Comparison of ENCODE assay signal across 8 cellular contexts in genomic region chr2:239441261-239441701, GRCh38. TPM values are rescaled to one million over a fixed set of nuclear protein-coding genes. Genes with fewer than 3 reads are reported as not detected.
DNase-seq lines count a peak whose midpoint lies in the region; ATAC-seq and TF ChIP-seq lines count a peak whose summit lies in the region.

No MANE protein-coding gene starts in this region.

- no peak for TF ChIP-seq CTCF in Loucy (conservative IDR thresholded peaks at IDR 0.05; ENCODE audit: low read length)
- TF ChIP-seq CTCF in chondrocyte (IDR thresholded peaks at IDR 0.05), result no peak

- H3K4me3 ChIP-seq in Loucy (ENCODE audit: low read length, poor library complexity, severe bottlenecking) (peak overlapping the region; percentile 60), MG63 (no peak overlapping the region)

- no peaks in the 10 kb centered on the region for H3F3A ChIP-seq in Loucy (ENCODE audit: low read depth)

- no peaks in the 10 kb centered on the region for H4K20me1 ChIP-seq in Loucy (ENCODE audit: insufficient read depth, low read length, poor library complexity, severe bottlenecking)

- peaks cover 24% of the 10 kb centered on the region for H3K4me1 Mint-ChIP-seq in chondrocyte (ENCODE audit: low read depth)
- H3K4me1 Mint-ChIP-seq in natural killer cell treated with Interleukin-12 subunit alpha and Interleukin-12 subunit beta and Interleukin-15 and Interleukin-18, amount 100 ng/mL, for 72 hours (ENCODE audit: low read depth in 2 of 2), result peaks cover 22 to 39% of the 10 kb centered on the region in 2 donors

- H3K4me1 ChIP-seq in Loucy (ENCODE audit: insufficient read depth, low read length, poor library complexity, severe bottlenecking), result peaks cover 15% of the 10 kb centered on the region

- H3K36me3 Mint-ChIP-seq in chondrocyte (ENCODE audit: low read depth), result no peaks in the 10 kb centered on the region
- H3K36me3 Mint-ChIP-seq in natural killer cell treated with Interleukin-12 subunit alpha and Interleukin-12 subunit beta and Interleukin-15 and Interleukin-18, amount 100 ng/mL, for 72 hours, result no peaks in the 10 kb centered on the region

- H2AFZ ChIP-seq in Loucy (ENCODE audit: low read length), result peak overlapping the region; percentile 77

- H3K4me3 Mint-ChIP-seq in chondrocyte (ENCODE audit: unreplicated experiment), result peak overlapping the region; percentile 65
- H3K4me3 Mint-ChIP-seq in natural killer cell treated with Interleukin-12 subunit alpha and Interleukin-12 subunit beta and Interleukin-15 and Interleukin-18, amount 100 ng/mL, for 72 hours, result peak overlapping the region; percentile 78

- H3K36me3 ChIP-seq in Loucy (ENCODE audit: insufficient read depth, low read length), result no peaks in the 10 kb centered on the region
- H3K36me3 ChIP-seq in MG63, result no peaks in the 10 kb centered on the region

- H3K27me3 ChIP-seq in Loucy (ENCODE audit: insufficient read depth, low read length, poor library complexity, severe bottlenecking) (peaks cover 16% of the 10 kb centered on the region), MG63 (no peaks in the 10 kb centered on the region)

- peaks cover 28% of the 10 kb centered on the region for H3K27me3 Mint-ChIP-seq in chondrocyte (ENCODE audit: low read depth)
- peaks cover 5 to 8% of the 10 kb centered on the region in 2 donors for H3K27me3 Mint-ChIP-seq in natural killer cell treated with Interleukin-12 subunit alpha and Interleukin-12 subunit beta and Interleukin-15 and Interleukin-18, amount 100 ng/mL, for 72 hours

- H3K79me2 ChIP-seq in Loucy (ENCODE audit: insufficient read depth, low read length), result no peaks in the 10 kb centered on the region

- H3K9me2 ChIP-seq in Loucy (replicated peaks; ENCODE audit: low read depth, low read length), result no peaks in the 10 kb centered on the region

- DNase-seq in CD1c-positive myeloid dendritic cell (ENCODE audit: extremely low spot score), result peak; percentile 13
- no peak for DNase-seq in chondrocyte (ENCODE audit: low spot score)
- no peak for DNase-seq in natural killer cell treated with Interleukin-12 subunit alpha and Interleukin-12 subunit beta and Interleukin-15 and Interleukin-18, amount 100 ng/mL, for 72 hours (ENCODE audit: low spot score)
- DNase-seq in DMS153 (lab: John Stamatoyannopoulos, UW), result no peak
- no peak for DNase-seq in MG63

- H3K9me3 Mint-ChIP-seq in chondrocyte (ENCODE audit: low read depth), result peaks cover 3% of the 10 kb centered on the region
- no peaks in the 10 kb centered on the region for H3K9me3 Mint-ChIP-seq in natural killer cell treated with Interleukin-12 subunit alpha and Interleukin-12 subunit beta and Interleukin-15 and Interleukin-18, amount 100 ng/mL, for 72 hours

- peak overlapping the region; percentile 77 for H3K4me2 ChIP-seq in Loucy (ENCODE audit: low read depth, low read length, poor library complexity, severe bottlenecking)

- H3K9me3 ChIP-seq in Loucy (ENCODE audit: insufficient read depth, low read depth, low read length) (no peaks in the 10 kb centered on the region), MG63 (no peaks in the 10 kb centered on the region; the same call in 1 of the 2 replicates)

- ATAC-seq in natural killer cell treated with Interleukin-12 subunit alpha and Interleukin-12 subunit beta and Interleukin-15 and Interleukin-18, amount 100 ng/mL, for 72 hours, result peak; percentile 65 to 67
- no peak for ATAC-seq in GM19397 (IDR thresholded peaks at IDR 0.05; ENCODE audit: unreplicated experiment)
- ATAC-seq in GM18867 (IDR thresholded peaks at IDR 0.05; ENCODE audit: unreplicated experiment), result no peak

- no peak overlapping the region for H3K27ac Mint-ChIP-seq in chondrocyte (ENCODE audit: unreplicated experiment)
- H3K27ac Mint-ChIP-seq in natural killer cell treated with Interleukin-12 subunit alpha and Interleukin-12 subunit beta and Interleukin-15 and Interleukin-18, amount 100 ng/mL, for 72 hours, result peak overlapping the region in 1 of 2 donors; percentile 59

- H3K9ac ChIP-seq in Loucy (ENCODE audit: low read depth, low read length, poor library complexity, severe bottlenecking), result no peak overlapping the region

RNA-seq across cellular contexts. Expression of gene HDAC4, which starts 40.5 kb away (rescaled TPM):
- 16.4 to 27.0 TPM (median 22.3 TPM) in 3 replicates for total RNA-seq in chondrocyte
- 10 to 100 TPM; 22.3 to 48.6 TPM for total RNA-seq in natural killer cell treated with Interleukin-12 subunit alpha and Interleukin-12 subunit beta and Interleukin-15 and Interleukin-18, amount 100 ng/mL, for 72 hours
- 5.2 and 27.3 TPM in 2 replicates for total RNA-seq in MG63 (2014; rRNA removed; shearing (Covaris generic); ENCODE audit: low replicate concordance)

Comparison
In these comparisons a context has a peak if more than half of its experiments do, and no peak if none do; other contexts are left out.
1. ATAC-seq: peak in natural killer cell treated with Interleukin-12 subunit alpha and Interleukin-12 subunit beta and Interleukin-15 and Interleukin-18, amount 100 ng/mL, for 72 hours (2 of 2); none in GM19397 (single experiment) and GM18867 (single experiment).